ENCODE assay signal across 8 cellular contexts in genomic region chr13:33817513-33817842, GRCh38. TPM values are rescaled to one million over a fixed set of nuclear protein-coding genes. Genes with fewer than 3 reads are reported as not detected.
DNase-seq lines count a peak whose midpoint lies in the region; ATAC-seq and TF ChIP-seq lines count a peak whose summit lies in the region.

No MANE protein-coding gene starts in this region.

- H3K36me3 Mint-ChIP-seq in CD14-positive monocyte (peaks cover 11 to 14% of the 10 kb centered on the region in 2 donors), T-helper 17 cell (ENCODE audit: low read depth) (no peaks in the 10 kb centered on the region)

- peak overlapping the region; percentile 88 to 95 (median 89) for H3K27ac Mint-ChIP-seq in CD14-positive monocyte
- peak overlapping the region; percentile 97 for H3K27ac Mint-ChIP-seq in T-helper 17 cell

- H3K9me3 Mint-ChIP-seq in CD14-positive monocyte, result peaks cover 0 to 4% (median 0%) of the 10 kb centered on the region in 7 donors

- TF ChIP-seq CTCF in CD14-positive monocyte (IDR thresholded peaks at IDR 0.05) (no peak), right atrium auricular region (IDR thresholded peaks at IDR 0.05) (no peak), stomach (IDR thresholded peaks at IDR 0.05) (no peak)

- H3K4me1 Mint-ChIP-seq in CD14-positive monocyte (peaks cover 10% of the 10 kb centered on the region), T-helper 17 cell (peaks cover 12% of the 10 kb centered on the region)

- WGBS in stomach, 5 donors, result 32 to 50% (median 41%) methylated on average over 3 of the region's 3 CpGs

- no peaks in the 10 kb centered on the region for H3K27me3 ChIP-seq in HAP-1 (ENCODE audit: low read depth)
- no peaks in the 10 kb centered on the region for H3K27me3 ChIP-seq in right atrium auricular region
- H3K27me3 ChIP-seq in stomach, result no peaks in the 10 kb centered on the region

- no peaks in the 10 kb centered on the region for H3K9me3 ChIP-seq in HAP-1
- no peaks in the 10 kb centered on the region for H3K9me3 ChIP-seq in T-helper 17 cell (ENCODE audit: control insufficient read depth, low read length, poor library complexity, severe bottlenecking)
- H3K9me3 ChIP-seq in right atrium auricular region, result no peaks in the 10 kb centered on the region
- no peaks in the 10 kb centered on the region for H3K9me3 ChIP-seq in stomach

- TF ChIP-seq EP300 in stomach (IDR thresholded peaks at IDR 0.05), result no peak

- DNase-seq in CD14-positive monocyte (ENCODE audit: low spot score), result no peak
- no peak for DNase-seq in HAP-1 (ENCODE audit: low spot score in 2 of 2)
- DNase-seq in T-helper 17 cell, result no peak
- no peak for DNase-seq in right atrium auricular region (ENCODE audit: low spot score)
- DNase-seq in stomach, result no peak
- no peak for DNase-seq in hippocampal formation (lab: John Stamatoyannopoulos, UW)
- DNase-seq in stimulated activated CD4-positive, alpha-beta T cell treated with anti-CD3 and anti-CD28 coated beads, Interleukin-15, amount 100 ng/mL, for 24 hours, result no peak
- DNase-seq in COLO668 (lab: John Stamatoyannopoulos, UW; ENCODE audit: unreplicated experiment), result no peak

- peaks cover 4 to 9% (median 5%) of the 10 kb centered on the region in 3 donors for H3K27me3 Mint-ChIP-seq in CD14-positive monocyte (ENCODE audit: low read depth in 3 of 3)
- no peaks in the 10 kb centered on the region for H3K27me3 Mint-ChIP-seq in T-helper 17 cell

- peak overlapping the region; percentile 90 for H3K4me3 ChIP-seq in HAP-1
- peak overlapping the region; percentile 61 to 84 for H3K4me3 ChIP-seq in right atrium auricular region
- H3K4me3 ChIP-seq in stomach, result peak overlapping the region; percentile 73 to 93 (median 84)

- ATAC-seq in T-helper 17 cell, result peak; percentile 16

- H3K4me3 Mint-ChIP-seq in CD14-positive monocyte, result peak overlapping the region; percentile 95 to 98
- peak overlapping the region; percentile 97 for H3K4me3 Mint-ChIP-seq in T-helper 17 cell

- peak overlapping the region; percentile 64 to 68 for H3K27ac ChIP-seq in right atrium auricular region
- peak overlapping the region in 4 of 5 donors; percentile 73 to 84 (median 78) for H3K27ac ChIP-seq in stomach

- intact Hi-C loops in CD14-positive monocyte (cut with micrococcal nuclease) (loop anchor here (5.0 to 10.0 kb wide), 2 partner anchors 270 to 273 kb away; no protein-coding TSS in a partner anchor), stomach (cut with DNase I; ENCODE audit: low total_unique reads) (no loop called here)

- in situ Hi-C loops in HAP-1 (cut with MboI; ENCODE audit: low sequenced_read_pairs), result no loop called here

- TF ChIP-seq POLR2A in stomach (IDR thresholded peaks at IDR 0.05), result no peak

- peaks cover 33% of the 10 kb centered on the region for H3K4me1 ChIP-seq in HAP-1
- no peaks in the 10 kb centered on the region for H3K4me1 ChIP-seq in right atrium auricular region
- peaks cover 0 to 16% (median 15%) of the 10 kb centered on the region in 4 donors for H3K4me1 ChIP-seq in stomach

- peaks cover 21% of the 10 kb centered on the region for H3K36me3 ChIP-seq in HAP-1 (replicated peaks)
- H3K36me3 ChIP-seq in right atrium auricular region, result no peaks in the 10 kb centered on the region
- peaks cover 0 to 6% (median 0%) of the 10 kb centered on the region in 4 donors for H3K36me3 ChIP-seq in stomach

RNA-seq across cellular contexts. Expression of gene RFC3, which starts 0.5 kb away (rescaled TPM):
- polyA plus RNA-seq in CD14-positive monocyte (1 to 10 TPM; 4.1 to 5.3 TPM), stomach (1 to 10 TPM; 4.2 to 7.5 (median 5.5) TPM)
- total RNA-seq in T-helper 17 cell (1 to 10 TPM; 4.6 to 6.2 TPM), right atrium auricular region (1 to 10 TPM; 3.3 to 4.9 TPM), stomach (10 to 100 TPM in 2 of 5 donors, 1 to 10 TPM in 2, under 1 TPM in 1; 0.58 to 27.7 (median 9.9) TPM)
